Comparison of ENCODE assay signal across 9 cellular contexts in the genomic region with DNA sequence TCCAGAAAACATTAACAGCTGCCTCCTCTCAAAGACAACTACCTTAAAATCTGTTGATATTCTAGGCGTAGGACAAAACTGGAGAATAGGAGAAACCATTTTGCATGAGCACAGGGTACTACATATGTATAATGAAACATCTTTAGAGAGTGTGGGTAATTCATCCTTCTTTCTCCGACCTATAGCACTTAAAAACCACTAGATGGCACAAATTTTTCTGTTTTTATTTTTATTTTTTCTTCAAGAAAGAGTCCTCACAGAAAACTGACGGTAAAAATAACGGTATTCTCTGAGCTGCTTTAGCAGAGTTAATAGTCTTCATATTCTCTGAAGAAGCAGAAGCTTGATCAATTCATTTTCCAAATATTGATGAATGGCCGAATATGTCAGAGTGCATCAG. TPM values are rescaled to one million over a fixed set of nuclear protein-coding genes. Genes with fewer than 3 reads are reported as not detected.
DNase-seq lines count a peak whose midpoint lies in the region; ATAC-seq and TF ChIP-seq lines count a peak whose summit lies in the region.
"Had no signal": no experiment of that assay in that cellular context is flagged by ENCODE, and none has a peak within 500 bp of the region (broad histone marks: within the 10 kb centered on the region; RNA-seq: fewer than 3 reads in every experiment).

No MANE protein-coding gene starts in this region.

- TF ChIP-seq POLR2A in GM18505 (IDR thresholded peaks at IDR 0.05; ENCODE audit: borderline replicate concordance, extremely low read depth, insufficient read depth, insufficient read length): no peak

- H3K27ac Mint-ChIP-seq in WTC11: no peak overlapping the region
- H3K27ac Mint-ChIP-seq in neural crest cell (ENCODE audit: unreplicated experiment): no peak overlapping the region
- H3K27ac Mint-ChIP-seq: activated naive CD8-positive, alpha-beta T cell treated with anti-CD3 and anti-CD28 coated beads, Interleukin-2, amount 10 ng/mL, durations not matched to agents 7 days and 5 days had no signal

- peaks cover 9% of the 10 kb centered on the region; the same call in 1 of the 2 replicates for H3K4me1 Mint-ChIP-seq in WTC11
- peaks cover 6% of the 10 kb centered on the region for H3K4me1 Mint-ChIP-seq in neural crest cell
- H3K4me1 Mint-ChIP-seq: activated naive CD8-positive, alpha-beta T cell treated with anti-CD3 and anti-CD28 coated beads, Interleukin-2, amount 10 ng/mL, durations not matched to agents 7 days and 5 days had no signal

- H3K36me3 Mint-ChIP-seq in WTC11: no peaks in the 10 kb centered on the region
- no peaks in the 10 kb centered on the region for H3K36me3 Mint-ChIP-seq in neural crest cell (ENCODE audit: low read depth)
- H3K36me3 Mint-ChIP-seq: activated naive CD8-positive, alpha-beta T cell treated with anti-CD3 and anti-CD28 coated beads, Interleukin-2, amount 10 ng/mL, durations not matched to agents 7 days and 5 days had no signal

- H3K4me3 Mint-ChIP-seq in WTC11: no peak overlapping the region
- no peak overlapping the region for H3K4me3 Mint-ChIP-seq in neural crest cell
- H3K4me3 Mint-ChIP-seq: activated naive CD8-positive, alpha-beta T cell treated with anti-CD3 and anti-CD28 coated beads, Interleukin-2, amount 10 ng/mL, durations not matched to agents 7 days and 5 days had no signal

- POLR2A ChIA-PET in WTC11 (lab: Charles Lee): no interaction called here

- ATAC-seq in HG03432 (IDR thresholded peaks at IDR 0.05; ENCODE audit: unreplicated experiment) (peak; percentile 72), WTC11 (peak; percentile 68), GM18505 (IDR thresholded peaks at IDR 0.05; ENCODE audit: unreplicated experiment) (no peak)

- CTCF ChIA-PET in WTC11 (lab: Charles Lee): interaction anchor here (0.9 to 5.4 kb wide), 19 partner anchors 9 to 1218 kb away, joined by 3 to 60 read pairs (median 6); no protein-coding TSS in a partner anchor

- no peaks in the 10 kb centered on the region for H3K27me3 Mint-ChIP-seq in WTC11 (ENCODE audit: low read depth)
- no peaks in the 10 kb centered on the region for H3K27me3 Mint-ChIP-seq in neural crest cell (ENCODE audit: low read depth)

- peaks cover 3% of the 10 kb centered on the region; the same call in 1 of the 2 replicates for H3K9me3 Mint-ChIP-seq in WTC11
- H3K9me3 Mint-ChIP-seq in neural crest cell: no peaks in the 10 kb centered on the region
- H3K9me3 Mint-ChIP-seq: activated naive CD8-positive, alpha-beta T cell treated with anti-CD3 and anti-CD28 coated beads, Interleukin-2, amount 10 ng/mL, durations not matched to agents 7 days and 5 days had no signal

- DNase-seq in DMS53 (lab: John Stamatoyannopoulos, UW) (peak; percentile 28), DMS53 treated with DMSO at 0.1 percent for 48 hours (lab: John Stamatoyannopoulos, UW; ENCODE audit: unreplicated experiment) (no peak), WTC11 (ENCODE audit: low spot score) (no peak), neural crest cell (ENCODE audit: low read depth, low spot score) (no peak), amniotic stem cell (lab: John Stamatoyannopoulos, UW) (no peak), HPDE6-E6E7 (ENCODE audit: extremely low spot score) (no peak)
- DNase-seq: activated naive CD8-positive, alpha-beta T cell treated with anti-CD3 and anti-CD28 coated beads, Interleukin-2, amount 10 ng/mL, durations not matched to agents 7 days and 5 days had no signal

- 0 out of 2 replicates have a peak, but pooled peaks have one; percentile 22 for TF ChIP-seq CTCF in WTC11 (IDR thresholded peaks at IDR 0.05)
- peak; percentile 68 for TF ChIP-seq CTCF in neural crest cell (conservative IDR thresholded peaks at IDR 0.05)

TF ChIP-seq in WTC11, 78 proteins besides CTCF, POLR2A, EP300 and RAD21:
- TF ChIP-seq FOXJ3 (CRISPR knock-in tag; IDR thresholded peaks at IDR 0.05; ENCODE audit: borderline replicate concordance) (no peak), NFE2L1 (CRISPR knock-in tag; IDR thresholded peaks at IDR 0.05) (no peak), CBFB (CRISPR knock-in tag; IDR thresholded peaks at IDR 0.05; ENCODE audit: low read depth) (no peak), SMAD4 (CRISPR knock-in tag; IDR thresholded peaks at IDR 0.05) (no peak), ZNF671 (CRISPR knock-in tag; IDR thresholded peaks at IDR 0.05) (no peak), OVOL2 (CRISPR knock-in tag; IDR thresholded peaks at IDR 0.05; ENCODE audit: borderline replicate concordance) (no peak), SOX15 (CRISPR knock-in tag; IDR thresholded peaks at IDR 0.05) (no peak), NR2C2 (CRISPR knock-in tag; IDR thresholded peaks at IDR 0.05) (no peak), NFYB (CRISPR knock-in tag; conservative IDR thresholded peaks at IDR 0.05; ENCODE audit: low read depth) (no peak)
- TF ChIP-seq, protein P1, sequence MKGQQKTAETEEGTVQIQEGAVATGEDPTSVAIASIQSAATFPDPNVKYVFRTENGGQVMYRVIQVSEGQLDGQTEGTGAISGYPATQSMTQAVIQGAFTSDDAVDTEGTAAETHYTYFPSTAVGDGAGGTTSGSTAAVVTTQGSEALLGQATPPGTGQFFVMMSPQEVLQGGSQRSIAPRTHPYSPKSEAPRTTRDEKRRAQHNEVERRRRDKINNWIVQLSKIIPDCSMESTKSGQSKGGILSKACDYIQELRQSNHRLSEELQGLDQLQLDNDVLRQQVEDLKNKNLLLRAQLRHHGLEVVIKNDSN (CRISPR knock-in tag; IDR thresholded peaks at IDR 0.05): no peak
- TF ChIP-seq, protein P2, sequence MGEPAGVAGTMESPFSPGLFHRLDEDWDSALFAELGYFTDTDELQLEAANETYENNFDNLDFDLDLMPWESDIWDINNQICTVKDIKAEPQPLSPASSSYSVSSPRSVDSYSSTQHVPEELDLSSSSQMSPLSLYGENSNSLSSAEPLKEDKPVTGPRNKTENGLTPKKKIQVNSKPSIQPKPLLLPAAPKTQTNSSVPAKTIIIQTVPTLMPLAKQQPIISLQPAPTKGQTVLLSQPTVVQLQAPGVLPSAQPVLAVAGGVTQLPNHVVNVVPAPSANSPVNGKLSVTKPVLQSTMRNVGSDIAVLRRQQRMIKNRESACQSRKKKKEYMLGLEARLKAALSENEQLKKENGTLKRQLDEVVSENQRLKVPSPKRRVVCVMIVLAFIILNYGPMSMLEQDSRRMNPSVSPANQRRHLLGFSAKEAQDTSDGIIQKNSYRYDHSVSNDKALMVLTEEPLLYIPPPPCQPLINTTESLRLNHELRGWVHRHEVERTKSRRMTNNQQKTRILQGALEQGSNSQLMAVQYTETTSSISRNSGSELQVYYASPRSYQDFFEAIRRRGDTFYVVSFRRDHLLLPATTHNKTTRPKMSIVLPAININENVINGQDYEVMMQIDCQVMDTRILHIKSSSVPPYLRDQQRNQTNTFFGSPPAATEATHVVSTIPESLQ (CRISPR knock-in tag; IDR thresholded peaks at IDR 0.05): no peak
- TF ChIP-seq, protein P3, sequence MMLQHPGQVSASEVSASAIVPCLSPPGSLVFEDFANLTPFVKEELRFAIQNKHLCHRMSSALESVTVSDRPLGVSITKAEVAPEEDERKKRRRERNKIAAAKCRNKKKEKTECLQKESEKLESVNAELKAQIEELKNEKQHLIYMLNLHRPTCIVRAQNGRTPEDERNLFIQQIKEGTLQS (CRISPR knock-in tag; conservative IDR thresholded peaks at IDR 0.05): no peak
- TF ChIP-seq, protein P4, sequence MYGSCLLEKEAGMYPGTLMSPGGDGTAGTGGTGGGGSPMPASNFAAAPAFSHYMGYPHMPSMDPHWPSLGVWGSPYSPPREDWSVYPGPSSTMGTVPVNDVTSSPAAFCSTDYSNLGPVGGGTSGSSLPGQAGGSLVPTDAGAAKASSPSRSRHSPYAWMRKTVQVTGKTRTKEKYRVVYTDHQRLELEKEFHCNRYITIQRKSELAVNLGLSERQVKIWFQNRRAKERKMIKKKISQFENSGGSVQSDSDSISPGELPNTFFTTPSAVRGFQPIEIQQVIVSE (CRISPR knock-in tag; IDR thresholded peaks at IDR 0.05; ENCODE audit: borderline replicate concordance): no peak

RNA-seq across cellular contexts. Expression of a gene that starts 14.6 kb away (rescaled TPM):
- total RNA-seq in WTC11 (2021): not detected in 3 replicates
- not detected in 2 replicates for total RNA-seq in neural crest cell
- total RNA-seq: activated naive CD8-positive, alpha-beta T cell treated with anti-CD3 and anti-CD28 coated beads, Interleukin-2, amount 10 ng/mL, durations not matched to agents 7 days and 5 days had no signal
